10 cellular contexts compared by ENCODE assay signal in genomic region chr16:16022683-16023064, GRCh38.
DNase-seq lines count a peak whose midpoint lies in the region; ATAC-seq and TF ChIP-seq lines count a peak whose summit lies in the region.
"Had no signal": no experiment of that assay in that cellular context is flagged by ENCODE, and none has a peak within 500 bp of the region (broad histone marks: within the 10 kb centered on the region; RNA-seq: fewer than 3 reads in every experiment).

No MANE protein-coding gene starts in this region.

- H3K36me3 ChIP-seq in heart right ventricle (peaks cover 0 to 41% (median 8%) of the 10 kb centered on the region in 9 donors), body of pancreas (replicated peaks in 1 of 2; ENCODE audit: insufficient read depth in 1 of 2, low read depth in 2 of 2) (peaks cover 0 to 2% of the 10 kb centered on the region in 2 donors), muscle layer of colon (ENCODE audit: insufficient read depth, low read length) (peaks cover 31% of the 10 kb centered on the region)

- peaks cover 2 to 39% (median 28%) of the 10 kb centered on the region in 9 donors for H3K4me1 ChIP-seq in heart right ventricle
- peaks cover 23% of the 10 kb centered on the region for H3K4me1 ChIP-seq in body of pancreas
- peaks cover 45% of the 10 kb centered on the region for H3K4me1 ChIP-seq in muscle layer of colon (ENCODE audit: insufficient read depth, low read length)

- H3K4me3 ChIP-seq in heart right ventricle (peak overlapping the region in 2 of 10 donors; percentile 8 to 17), body of pancreas (no peak overlapping the region), muscle layer of colon (ENCODE audit: low read depth in 1 of 2, low read length in 2 of 2) (peak overlapping the region in 1 of 2 donors; percentile 20)

- H3K4me1 Mint-ChIP-seq in type B pancreatic cell (ENCODE audit: unreplicated experiment) = peaks cover 40% of the 10 kb centered on the region

- H3K27me3 ChIP-seq in heart right ventricle (no peaks in the 10 kb centered on the region), body of pancreas (no peaks in the 10 kb centered on the region), muscle layer of colon (ENCODE audit: control insufficient read depth in 1 of 2, insufficient read depth in 2 of 2, low read length in 2 of 2) (no peaks in the 10 kb centered on the region)

- DNase-seq in heart right ventricle (no peak), Right ventricle myocardium superior (no peak), body of pancreas (no peak), type B pancreatic cell (ENCODE audit: extremely low spot score, unreplicated experiment) (no peak), GOT3 (lab: John Stamatoyannopoulos, UW) (no peak), NCI-H446 (lab: John Stamatoyannopoulos, UW) (no peak)
- DNase-seq: activated effector memory CD4-positive, alpha-beta T cell treated with Interleukin-2 at 50 U/mL for 16 hours had no signal

- WGBS in heart right ventricle, 2 donors = 63 to 68% methylated on average over 5 of the region's 5 CpGs
- 36 to 44% methylated on average over 5 of the region's 5 CpGs for WGBS in body of pancreas, 2 donors

- intact Hi-C loops in heart right ventricle (cut with DNase I) = loop anchor here in 5 of 10 donors (5.0 to 10.0 kb wide), 5 partner anchors 35 to 138 kb away; partner anchors contain the start of gene CEP20 (in 3 of the 5)
- intact Hi-C loops in Right ventricle myocardium superior (cut with DNase I) = no loop called here
- intact Hi-C loops in body of pancreas (cut with DNase I) = no loop called here

- no peak for TF ChIP-seq POLR2A in body of pancreas (IDR thresholded peaks at IDR 0.05)

- H3K4me3 Mint-ChIP-seq in type B pancreatic cell = peak overlapping the region; percentile 63
- H3K4me3 Mint-ChIP-seq: CD14-positive monocyte had no signal

- peaks cover 10% of the 10 kb centered on the region for H3K36me3 Mint-ChIP-seq in type B pancreatic cell

- no peak for ATAC-seq in heart right ventricle
- no peak for ATAC-seq in Right ventricle myocardium superior (ENCODE audit: poor library complexity)
- ATAC-seq in body of pancreas = no peak
- no peak for ATAC-seq in GM18511 (IDR thresholded peaks at IDR 0.05; ENCODE audit: unreplicated experiment)

- H3K9me3 ChIP-seq in heart right ventricle (no peaks in the 10 kb centered on the region), body of pancreas (no peaks in the 10 kb centered on the region), muscle layer of colon (ENCODE audit: low read length) (no peaks in the 10 kb centered on the region)

- H3K9me3 Mint-ChIP-seq in type B pancreatic cell = no peaks in the 10 kb centered on the region
- H3K9me3 Mint-ChIP-seq: CD14-positive monocyte had no signal

- peak overlapping the region; percentile 6 for H3K9ac ChIP-seq in muscle layer of colon (ENCODE audit: low read length)

- TF ChIP-seq CTCF in heart right ventricle (IDR thresholded peaks at IDR 0.05) = no peak
- no peak for TF ChIP-seq CTCF in body of pancreas (IDR thresholded peaks at IDR 0.05)
- TF ChIP-seq CTCF in type B pancreatic cell (conservative IDR thresholded peaks at IDR 0.05) = no peak

- H3K27me3 Mint-ChIP-seq in type B pancreatic cell = no peaks in the 10 kb centered on the region

- H3K27ac ChIP-seq in heart right ventricle (peak overlapping the region in 9 of 10 donors; percentile 46 to 89 (median 78)), body of pancreas (peak overlapping the region in 3 of 4 donors; percentile 49 to 71 (median 70)), muscle layer of colon (ENCODE audit: low read depth, low read length) (peak overlapping the region; percentile 77)

- peak overlapping the region; percentile 80 for H3K27ac Mint-ChIP-seq in type B pancreatic cell
